In the genomic region with DNA sequence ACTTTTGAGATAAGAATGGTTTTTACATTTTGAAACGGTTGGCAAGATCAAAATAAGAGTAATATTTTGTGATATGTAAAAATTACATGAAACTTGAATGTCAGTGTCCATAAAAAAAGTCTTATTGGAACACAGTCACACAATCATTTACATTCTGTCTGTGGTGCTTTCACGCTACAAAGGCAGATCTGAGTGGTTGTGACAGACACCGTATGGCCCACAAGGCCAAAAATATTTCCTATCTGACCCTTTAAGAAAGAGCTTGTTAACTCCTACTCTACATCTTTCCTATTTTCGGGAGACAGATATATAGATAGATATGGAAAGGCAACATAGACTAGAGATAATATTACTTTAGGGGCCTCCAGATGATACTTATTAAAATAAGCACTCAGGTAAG, we compare ENCODE assay signal across 24 cellular contexts.
"Had no signal": no experiment of that assay in that cellular context is flagged by ENCODE, and none has a peak within 500 bp of the region (broad histone marks: within the 10 kb centered on the region; RNA-seq: fewer than 3 reads in every experiment).

No MANE protein-coding gene starts in this region.

- FAIRE-seq: islet of Langerhans, keratinocyte had no signal

- H3K27me3 ChIP-seq: esophagus squamous epithelium had no signal

- H3K9me3 ChIP-seq: esophagus squamous epithelium, gastrocnemius medialis, heart right ventricle, left lung, lower lobe of right lung had no signal

- H3K27ac Mint-ChIP-seq: naive thymus-derived CD4-positive, alpha-beta T cell had no signal

- H3K4me3 ChIP-seq: coronary artery, dorsolateral prefrontal cortex, esophagus squamous epithelium, gastrocnemius medialis, heart right ventricle, left lung, lower lobe of right lung had no signal

- H3K36me3 ChIP-seq: esophagus squamous epithelium, gastrocnemius medialis, heart right ventricle, left lung, lower lobe of right lung had no signal

- H3K27ac ChIP-seq: coronary artery, epithelial cell of prostate, esophagus squamous epithelium, gastrocnemius medialis, heart right ventricle, left lung, lower lobe of right lung had no signal

- H3K4me3 Mint-ChIP-seq: naive thymus-derived CD4-positive, alpha-beta T cell had no signal

- DNase-seq: dermis blood vessel endothelial cell; effector CD4-positive, alpha-beta T cell; effector memory CD4-positive, alpha-beta T cell; erythroblast; esophagus squamous epithelium; foreskin fibroblast; foreskin melanocyte; gastrocnemius medialis; glutamatergic neuron; head of caudate nucleus; heart right ventricle; hippocampal formation; left cardiac atrium; left lung; left ventricle myocardium superior; lower lobe of right lung; mesenchymal stem cell; midbrain; naive thymus-derived CD4-positive, alpha-beta T cell had no signal

- H3K4me1 ChIP-seq: esophagus squamous epithelium, gastrocnemius medialis, heart right ventricle, left lung, lower lobe of right lung had no signal
